14 cellular contexts compared by ENCODE assay signal in genomic region chr11:1224491-1225385, GRCh38. TPM values are rescaled to one million over a fixed set of nuclear protein-coding genes. Genes with fewer than 3 reads are reported as not detected.
DNase-seq lines count a peak whose midpoint lies in the region; ATAC-seq and TF ChIP-seq lines count a peak whose summit lies in the region.
"Had no signal": no experiment of that assay in that cellular context is flagged by ENCODE, and none has a peak within 500 bp of the region (broad histone marks: within the 10 kb centered on the region; RNA-seq: fewer than 3 reads in every experiment).

No MANE protein-coding gene starts in this region.

- H3K4me3 Mint-ChIP-seq in activated CD4-positive, alpha-beta T cell treated with anti-CD3 and anti-CD28 coated beads for 36 hours: no peak overlapping the region
- H3K4me3 Mint-ChIP-seq: activated naive CD4-positive, alpha-beta T cell treated with anti-CD3 and anti-CD28 coated beads for 36 hours; nephron had no signal

- H4K20me1 ChIP-seq in PC-9 (ENCODE audit: insufficient read depth): no peaks in the 10 kb centered on the region

- H3K27me3 ChIP-seq in PC-9 (ENCODE audit: insufficient read depth, low read depth): no peaks in the 10 kb centered on the region

- H3F3A ChIP-seq in PC-9 (ENCODE audit: insufficient read depth, low read depth): no peaks in the 10 kb centered on the region

- BruUV-seq in PC-9 (replicated peaks; lab: Mats Ljungman, UMichigan): no TSS peak

- no peaks in the 10 kb centered on the region for H3K9me3 Mint-ChIP-seq in activated CD4-positive, alpha-beta T cell treated with anti-CD3 and anti-CD28 coated beads for 36 hours (ENCODE audit: low read depth)
- H3K9me3 Mint-ChIP-seq: activated naive CD4-positive, alpha-beta T cell treated with anti-CD3 and anti-CD28 coated beads for 36 hours; nephron had no signal

- no peak overlapping the region for H3K27ac Mint-ChIP-seq in activated CD4-positive, alpha-beta T cell treated with anti-CD3 and anti-CD28 coated beads for 36 hours
- H3K27ac Mint-ChIP-seq: activated naive CD4-positive, alpha-beta T cell treated with anti-CD3 and anti-CD28 coated beads for 36 hours; nephron had no signal

- no peak overlapping the region for H2AFZ ChIP-seq in PC-9

- intact Hi-C loops in activated CD4-positive, alpha-beta T cell treated with anti-CD3 and anti-CD28 coated beads for 36 hours (cut with DNase I, micrococcal nuclease): no loop called here
- intact Hi-C loops in PC-9 (cut with micrococcal nuclease; ENCODE audit: unreplicated experiment) (loop anchor here (5.0 kb wide), 1 partner anchor 72 kb away; no protein-coding TSS in a partner anchor), sciatic nerve (cut with DNase I) (no loop called here)

- H3K27me3 Mint-ChIP-seq in activated CD4-positive, alpha-beta T cell treated with anti-CD3 and anti-CD28 coated beads for 36 hours: no peaks in the 10 kb centered on the region

- no peaks in the 10 kb centered on the region for H3K9me2 ChIP-seq in PC-9 (ENCODE audit: insufficient read depth)

- H3K36me3 Mint-ChIP-seq in activated CD4-positive, alpha-beta T cell treated with anti-CD3 and anti-CD28 coated beads for 36 hours (ENCODE audit: low read depth): no peaks in the 10 kb centered on the region

- H3K4me3 ChIP-seq in PC-9: peak overlapping the region; percentile 39; the same call in 1 of the 2 replicates
- H3K4me3 ChIP-seq: gastrocnemius medialis, skin epidermis had no signal

- CTCF ChIA-PET in activated CD4-positive, alpha-beta T cell treated with anti-CD3 and anti-CD28 coated beads for 36 hours (lab: Charles Lee): interaction anchor here (0.5 to 1.1 kb wide), 3 partner anchors 14 to 350 kb away, joined by 3 read pairs; no protein-coding TSS in a partner anchor
- CTCF ChIA-PET in PC-9 (lab: Charles Lee): interaction anchor here (0.6 kb wide), 3 partner anchors 12 to 351 kb away, joined by 3 to 5 read pairs (median 3); no protein-coding TSS in a partner anchor

- H3K79me2 ChIP-seq in PC-9 (ENCODE audit: low read depth): 0 out of 2 replicates have a peak, but pooled peaks cover 3% of the 10 kb centered on the region

- ATAC-seq in activated CD4-positive, alpha-beta T cell treated with anti-CD3 and anti-CD28 coated beads for 36 hours: no peak
- peak; percentile 66 for ATAC-seq in sciatic nerve
- ATAC-seq: gastrocnemius medialis had no signal

- no peaks in the 10 kb centered on the region for H3K9me3 ChIP-seq in PC-9 (ENCODE audit: insufficient read depth, low read depth)
- H3K9me3 ChIP-seq: gastrocnemius medialis had no signal

- peaks cover 26% of the 10 kb centered on the region for H3K4me1 ChIP-seq in PC-9 (replicated peaks; ENCODE audit: insufficient read depth)
- H3K4me1 ChIP-seq: gastrocnemius medialis had no signal

- H3K4me2 ChIP-seq in PC-9: peak overlapping the region; percentile 56

- H3K4me1 Mint-ChIP-seq in activated CD4-positive, alpha-beta T cell treated with anti-CD3 and anti-CD28 coated beads for 36 hours: no peaks in the 10 kb centered on the region
- H3K4me1 Mint-ChIP-seq: nephron had no signal

- no peak overlapping the region for H3K27ac ChIP-seq in PC-9
- H3K27ac ChIP-seq: gastrocnemius medialis had no signal

- H3K36me3 ChIP-seq in PC-9 (ENCODE audit: low read depth): no peaks in the 10 kb centered on the region
- H3K36me3 ChIP-seq: gastrocnemius medialis had no signal

- POLR2A ChIA-PET in activated CD4-positive, alpha-beta T cell treated with anti-CD3 and anti-CD28 coated beads for 36 hours (lab: Charles Lee): no interaction called here
- POLR2A ChIA-PET in PC-9 (lab: Charles Lee; ENCODE audit: unreplicated experiment): interaction anchor here (0.6 kb wide), 2 partner anchors 21 to 221 kb away, joined by 4 to 6 read pairs; no protein-coding TSS in a partner anchor

- peak; percentile 4 for DNase-seq in activated CD4-positive, alpha-beta T cell treated with anti-CD3 and anti-CD28 coated beads for 36 hours
- no peak for DNase-seq in activated CD4-positive, alpha-beta T cell treated with anti-CD3 and anti-CD28 coated beads for 48 hours
- DNase-seq in PC-9: no peak
- peak; percentile 82 for DNase-seq in iPS-NIHi11 (ENCODE audit: low spot score)
- peak; percentile 57 for DNase-seq in sciatic nerve (ENCODE audit: low spot score)
- DNase-seq in DMS 273 treated with DMSO at 0.1 percent for 48 hours (lab: John Stamatoyannopoulos, UW): no peak
- no peak for DNase-seq in NK-92 (lab: John Stamatoyannopoulos, UW; ENCODE audit: unreplicated experiment)
- no peak for DNase-seq in NCI-H2029 (lab: John Stamatoyannopoulos, UW)
- DNase-seq: activated naive CD4-positive, alpha-beta T cell treated with anti-CD3 and anti-CD28 coated beads for 36 hours; gastrocnemius medialis had no signal

- no peak for TF ChIP-seq CTCF in PC-9 (conservative IDR thresholded peaks at IDR 0.05)

RNA-seq across cellular contexts. Expression of gene MUC5B, which starts 1.9 kb away (rescaled TPM):
- not detected for total RNA-seq in activated CD4-positive, alpha-beta T cell treated with anti-CD3 and anti-CD28 coated beads for 36 hours
- total RNA-seq in PC-9 (2021) (2.1 and 3.3 TPM in 2 replicates), sciatic nerve (0.71 TPM)
- total RNA-seq: A673; activated naive CD4-positive, alpha-beta T cell treated with anti-CD3 and anti-CD28 coated beads for 36 hours; subcutaneous adipose tissue had no signal

Comparison
In these comparisons a context has a peak if more than half of its experiments do, and no peak if none do; other contexts are left out.
1. DNase-seq: peak in activated CD4-positive, alpha-beta T cell treated with anti-CD3 and anti-CD28 coated beads for 36 hours (single experiment), iPS-NIHi11 (single experiment) and sciatic nerve (single experiment); none in activated CD4-positive, alpha-beta T cell treated with anti-CD3 and anti-CD28 coated beads for 48 hours (single experiment), PC-9 (0 of 2), DMS 273 treated with DMSO at 0.1 percent for 48 hours (single experiment), NK-92 (single experiment) and NCI-H2029 (single experiment).